Comparison of ENCODE assay signal across 8 cellular contexts in the genomic region with DNA sequence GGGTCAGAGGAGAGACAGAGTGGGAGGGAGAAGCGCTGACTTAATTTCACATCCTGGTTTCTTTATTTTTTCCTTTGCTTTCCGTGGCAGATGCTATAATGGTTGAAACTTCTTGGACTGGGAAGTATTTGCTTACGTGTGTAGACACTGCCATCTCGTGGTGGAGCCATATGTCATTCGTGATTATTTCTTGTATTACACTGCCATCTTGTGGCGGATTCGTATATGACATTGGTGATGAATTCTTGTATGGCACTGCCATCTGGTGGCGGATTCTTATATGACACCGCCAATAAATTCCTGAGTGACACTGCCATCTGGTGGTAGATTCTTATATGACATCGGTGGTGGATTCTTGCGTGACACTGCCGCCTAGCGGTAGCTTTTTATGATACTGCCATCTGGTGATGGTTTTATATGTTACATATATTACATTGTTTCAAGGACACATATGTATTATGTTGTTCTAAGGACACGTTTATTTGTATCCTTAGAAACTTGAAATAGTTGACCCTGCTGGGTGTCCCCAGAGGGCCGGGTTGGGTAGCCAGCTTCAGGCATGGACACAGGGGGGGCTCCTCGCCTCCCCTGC.
DNase-seq lines count a peak whose midpoint lies in the region; ATAC-seq and TF ChIP-seq lines count a peak whose summit lies in the region.

No MANE protein-coding gene starts in this region.

- H3K4me1 ChIP-seq in effector memory CD4-positive, alpha-beta T cell (ENCODE audit: control insufficient read depth, insufficient read depth, low read length, poor library complexity, severe bottlenecking): no peaks in the 10 kb centered on the region

- peaks cover 12% of the 10 kb centered on the region for H3K36me3 ChIP-seq in effector memory CD4-positive, alpha-beta T cell (ENCODE audit: control insufficient read depth, insufficient read depth, low read length)

- H3K4me3 Mint-ChIP-seq in memory B cell: peak overlapping the region; percentile 7

- no peaks in the 10 kb centered on the region for H3K27me3 Mint-ChIP-seq in memory B cell

- CTCF ChIA-PET in AG04449 (lab: Yijun Ruan, JAX): interaction anchor here (0.6 to 10.7 kb wide), 59 partner anchors 9 to 1368 kb away, joined by 3 to 281 read pairs (median 7); no protein-coding TSS in a partner anchor

- peaks cover 16% of the 10 kb centered on the region for H3K36me3 Mint-ChIP-seq in memory B cell

- H3K4me1 Mint-ChIP-seq in memory B cell: peaks cover 38% of the 10 kb centered on the region

- no peaks in the 10 kb centered on the region for H3K9me3 ChIP-seq in effector memory CD4-positive, alpha-beta T cell (ENCODE audit: control insufficient read depth, low read length)

- peak overlapping the region; percentile 41 for H3K27ac ChIP-seq in effector memory CD4-positive, alpha-beta T cell (ENCODE audit: insufficient read depth, low read length, poor library complexity, severe bottlenecking)

- peak overlapping the region; percentile 84 for H3K27ac Mint-ChIP-seq in memory B cell

- peak; percentile 48 for TF ChIP-seq CTCF in AG04449 (IDR thresholded peaks at IDR 0.05; ENCODE audit: insufficient read depth, low read length, missing control alignments)

- no peaks in the 10 kb centered on the region for H3K27me3 ChIP-seq in effector memory CD4-positive, alpha-beta T cell (replicated peaks; ENCODE audit: control insufficient read depth, insufficient read depth, low read length, poor library complexity, severe bottlenecking)

- DNase-seq in AG04449 (ENCODE audit: low read depth, low spot score) (peak; percentile 55), NCI-H82 (lab: John Stamatoyannopoulos, UW) (peak; percentile 86), memory B cell (ENCODE audit: low spot score in 2 of 2) (peak; percentile 70 to 87)
- DNase-seq in activated CD8-positive, alpha-beta memory T cell treated with anti-CD3 and anti-CD28 coated beads for 1 hour (ENCODE audit: extremely low read depth in 1 of 2, low read depth in 1 of 2): peak; percentile 37 to 67
- DNase-seq in effector memory CD4-positive, alpha-beta T cell: peak; percentile 58 to 74 (median 62)
- DNase-seq in stimulated activated CD8-positive, alpha-beta memory T cell treated with anti-CD3 and anti-CD28 coated beads, Interleukin-4, amount 100 ng/mL, for 24 hours (ENCODE audit: low read depth): peak; percentile 45

- no peak overlapping the region for H3K4me3 ChIP-seq in AG04449 (ENCODE audit: low read depth, low read length)
- no peak overlapping the region for H3K4me3 ChIP-seq in effector memory CD4-positive, alpha-beta T cell (ENCODE audit: insufficient read depth, low read depth, low read length, poor library complexity, severe bottlenecking)

- ATAC-seq in GM18867 (IDR thresholded peaks at IDR 0.05; ENCODE audit: unreplicated experiment): peak; percentile 63
- peak; percentile 41 for ATAC-seq in HG03565 (IDR thresholded peaks at IDR 0.05; ENCODE audit: unreplicated experiment)
- peak; percentile 34 for ATAC-seq in memory B cell (ENCODE audit: low read depth)

- H3K9me3 Mint-ChIP-seq in memory B cell: peaks cover 1% of the 10 kb centered on the region

- POLR2A ChIA-PET in AG04449 (lab: Yijun Ruan, JAX): interaction anchor here (1.1 kb wide), 1 partner anchor 116 kb away, joined by 3 read pairs; no protein-coding TSS in a partner anchor
